Comparison of ENCODE assay signal across 8 cellular contexts in genomic region chr2:142980246-142981068, GRCh38.
DNase-seq lines count a peak whose midpoint lies in the region; ATAC-seq and TF ChIP-seq lines count a peak whose summit lies in the region.

No MANE protein-coding gene starts in this region.

- TF ChIP-seq CTCF in CD14-positive monocyte (IDR thresholded peaks at IDR 0.05) = peak; percentile 81

- no peaks in the 10 kb centered on the region for H3K27me3 Mint-ChIP-seq in CD14-positive monocyte (ENCODE audit: low read depth in 3 of 3)

- peak overlapping the region in 4 of 7 donors; percentile 26 to 70 (median 66) for H3K27ac Mint-ChIP-seq in CD14-positive monocyte

- no peak overlapping the region for H3K4me3 Mint-ChIP-seq in CD14-positive monocyte

- H3K4me1 Mint-ChIP-seq in CD14-positive monocyte = peaks cover 2% of the 10 kb centered on the region

- DNase-seq in CD14-positive monocyte (ENCODE audit: low spot score) (no peak), RPMI7951 (ENCODE audit: low read depth) (peak; percentile 51), fibroblast of peridontal ligament (ENCODE audit: extremely low read depth) (peak; percentile 86), NCI-H69 (lab: John Stamatoyannopoulos, UW) (no peak), ureter (ENCODE audit: low spot score) (no peak)
- no peak for DNase-seq in stimulated activated naive CD8-positive, alpha-beta T cell treated with anti-CD3 and anti-CD28 coated beads, Interleukin-15, Interleukin-2, amounts not matched to agents 100 U/mL and 50 U/mL, for 24 hours

- H3K36me3 Mint-ChIP-seq in CD14-positive monocyte = peaks cover 47 to 49% of the 10 kb centered on the region in 2 donors

- ATAC-seq in GM18873 (IDR thresholded peaks at IDR 0.05; ENCODE audit: low FRiP score, unreplicated experiment) (peak; percentile 47), HG03565 (IDR thresholded peaks at IDR 0.05; ENCODE audit: unreplicated experiment) (peak; percentile 34)
- peak; percentile 28 for ATAC-seq in stimulated activated naive CD8-positive, alpha-beta T cell treated with anti-CD3 and anti-CD28 coated beads, Interleukin-15, Interleukin-2, amounts not matched to agents 100 U/mL and 50 U/mL, for 24 hours

- intact Hi-C loops in CD14-positive monocyte (cut with micrococcal nuclease) = no loop called here

- H3K9me3 Mint-ChIP-seq in CD14-positive monocyte = no peaks in the 10 kb centered on the region

Comparison
In these comparisons a context has a peak if more than half of its experiments do, and no peak if none do; other contexts are left out.
1. DNase-seq: peak in RPMI7951 (single experiment) and fibroblast of peridontal ligament (single experiment); none in CD14-positive monocyte (single experiment), stimulated activated naive CD8-positive, alpha-beta T cell treated with anti-CD3 and anti-CD28 coated beads, Interleukin-15, Interleukin-2, amounts not matched to agents 100 U/mL and 50 U/mL, for 24 hours (single experiment), NCI-H69 (single experiment) and ureter (single experiment).
2. Peak in every context shown above with its lines, with median percentiles within 50 percentile points of each other: ATAC-seq.